ENCODE assay signal across 20 cellular contexts in the genomic region with DNA sequence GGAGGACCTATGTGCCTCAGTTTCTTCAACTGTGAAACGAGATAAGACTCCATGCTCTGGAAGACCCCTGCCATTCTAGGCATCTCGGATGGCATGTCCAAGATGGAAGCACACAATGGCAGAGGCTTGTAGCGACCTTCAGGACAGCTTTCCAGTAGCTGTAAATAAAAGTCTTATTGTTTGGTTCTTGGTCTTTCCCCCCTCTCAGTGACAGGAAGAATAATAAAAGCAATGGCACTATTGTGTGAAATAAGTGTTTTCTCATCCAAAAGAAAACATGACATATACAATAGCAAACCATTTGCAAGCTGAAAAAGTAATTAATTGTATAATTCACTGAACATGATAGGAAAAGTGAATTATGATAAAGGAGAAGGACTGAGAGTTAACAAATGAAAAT. TPM values are rescaled to one million over a fixed set of nuclear protein-coding genes. Genes with fewer than 3 reads are reported as not detected.
DNase-seq lines count a peak whose midpoint lies in the region; ATAC-seq and TF ChIP-seq lines count a peak whose summit lies in the region.
"Had no signal": no experiment of that assay in that cellular context is flagged by ENCODE, and none has a peak within 500 bp of the region (broad histone marks: within the 10 kb centered on the region; RNA-seq: fewer than 3 reads in every experiment).

No MANE protein-coding gene starts in this region.

- ATAC-seq in T-cell (replicated peaks in 1 of 4) (no peak), GM18498 (IDR thresholded peaks at IDR 0.05; ENCODE audit: unreplicated experiment) (no peak)
- ATAC-seq: HepG2, left lung, mucosa of descending colon, upper lobe of right lung had no signal

- peak overlapping the region; percentile 84 for H3K27ac Mint-ChIP-seq in activated naive CD4-positive, alpha-beta T cell treated with anti-CD3 and anti-CD28 coated beads, Interleukin-2, amount 50 U/mL, for 24 hours
- H3K27ac Mint-ChIP-seq in T-cell = peak overlapping the region; percentile 80 to 95

- TF ChIP-seq POLR2A in Peyer's patch (IDR thresholded peaks at IDR 0.05) = no peak

- CTCF ChIA-PET in T-cell (lab: Charles Lee) = interaction anchor here in 1 of 2 donors (1.3 kb wide), 1 partner anchor 31 kb away, joined by 5 read pairs; no protein-coding TSS in a partner anchor

- POLR2A ChIA-PET in T-cell (lab: Charles Lee) = interaction anchor here in 1 of 2 donors (1.4 kb wide), 1 partner anchor 100 kb away, joined by 5 read pairs; a partner anchor contains a TSS

- no peak for TF ChIP-seq CTCF in Peyer's patch (IDR thresholded peaks at IDR 0.05)

- H3K9me3 Mint-ChIP-seq in activated naive CD4-positive, alpha-beta T cell treated with anti-CD3 and anti-CD28 coated beads, Interleukin-2, amount 50 U/mL, for 24 hours = peaks cover 4% of the 10 kb centered on the region
- H3K9me3 Mint-ChIP-seq in T-cell = peaks cover 0 to 3% (median 0%) of the 10 kb centered on the region in 3 donors

- H3K36me3 Mint-ChIP-seq in activated naive CD4-positive, alpha-beta T cell treated with anti-CD3 and anti-CD28 coated beads, Interleukin-2, amount 50 U/mL, for 24 hours = peaks cover 17% of the 10 kb centered on the region
- H3K36me3 Mint-ChIP-seq in T-cell = peaks cover 6% of the 10 kb centered on the region

- no peak overlapping the region for H3K27ac ChIP-seq in Peyer's patch
- H3K27ac ChIP-seq: breast epithelium, esophagus muscularis mucosa, GM23248, right atrium auricular region, upper lobe of right lung had no signal

- no peaks in the 10 kb centered on the region for H3K27me3 Mint-ChIP-seq in activated naive CD4-positive, alpha-beta T cell treated with anti-CD3 and anti-CD28 coated beads, Interleukin-2, amount 50 U/mL, for 24 hours
- no peaks in the 10 kb centered on the region for H3K27me3 Mint-ChIP-seq in T-cell

- peaks cover 66% of the 10 kb centered on the region for H3K4me1 Mint-ChIP-seq in activated naive CD4-positive, alpha-beta T cell treated with anti-CD3 and anti-CD28 coated beads, Interleukin-2, amount 50 U/mL, for 24 hours
- H3K4me1 Mint-ChIP-seq in T-cell = peaks cover 58 to 75% (median 68%) of the 10 kb centered on the region in 3 donors

- no peak overlapping the region for H3K4me3 ChIP-seq in Peyer's patch
- H3K4me3 ChIP-seq: breast epithelium, esophagus muscularis mucosa, GM23248, left lung, mucosa of descending colon, right atrium auricular region, upper lobe of right lung had no signal

- DNase-seq in activated naive CD4-positive, alpha-beta T cell treated with anti-CD3 and anti-CD28 coated beads, Interleukin-2, amount 50 U/mL, for 16 hours = no peak
- no peak for DNase-seq in T-cell
- peak; percentile 7 for DNase-seq in foreskin melanocyte
- no peak for DNase-seq in Peyer's patch
- DNase-seq in OCI-M1 (lab: John Stamatoyannopoulos, UW) = no peak
- DNase-seq: activated CD8-positive, alpha-beta memory T cell treated with anti-CD3 and anti-CD28 coated beads, Interleukin-2, amount 50 U/mL, for 48 hours; EL; GM23248; left lung; MM.1S; mucosa of descending colon; NCI-H187 treated with DMSO at 0.1 percent for 48 hours; Right ventricle myocardium superior; upper lobe of right lung had no signal

- H3K27me3 ChIP-seq in Peyer's patch = no peaks in the 10 kb centered on the region
- H3K27me3 ChIP-seq: breast epithelium, esophagus muscularis mucosa, left lung, right atrium auricular region, upper lobe of right lung had no signal

- H3K4me1 ChIP-seq in Peyer's patch = no peaks in the 10 kb centered on the region
- H3K4me1 ChIP-seq: breast epithelium, esophagus muscularis mucosa, right atrium auricular region had no signal

- H3K4me3 Mint-ChIP-seq in activated naive CD4-positive, alpha-beta T cell treated with anti-CD3 and anti-CD28 coated beads, Interleukin-2, amount 50 U/mL, for 24 hours = peak overlapping the region; percentile 94
- peak overlapping the region in 1 of 3 donors; percentile 79 for H3K4me3 Mint-ChIP-seq in T-cell

- H3K9me3 ChIP-seq in Peyer's patch = no peaks in the 10 kb centered on the region
- H3K9me3 ChIP-seq: breast epithelium, esophagus muscularis mucosa, left lung, mucosa of descending colon, right atrium auricular region, upper lobe of right lung had no signal

- no peaks in the 10 kb centered on the region for H3K36me3 ChIP-seq in Peyer's patch
- H3K36me3 ChIP-seq: breast epithelium, esophagus muscularis mucosa, left lung, right atrium auricular region, upper lobe of right lung had no signal

RNA-seq across cellular contexts. Expression of a gene that starts 32.5 kb away (rescaled TPM):
- total RNA-seq in T-cell (100 to 1,000 TPM; 154 to 186 (median 161) TPM), Peyer's patch (10 to 100 TPM; 50.1 to 55.7 (median 52.7) TPM)
